Comparison of ENCODE assay signal across 8 cellular contexts in genomic region chr3:182979719-182980191, GRCh38. TPM values are rescaled to one million over a fixed set of nuclear protein-coding genes. Genes with fewer than 3 reads are reported as not detected.
DNase-seq lines count a peak whose midpoint lies in the region; ATAC-seq lines count a peak whose summit lies in the region.

No MANE protein-coding gene starts in this region.

- no peaks in the 10 kb centered on the region for H3K9me3 ChIP-seq in SJSA1 (replicated peaks)

- H3K27me3 Mint-ChIP-seq in central memory CD8-positive, alpha-beta T cell, result no peaks in the 10 kb centered on the region
- no peaks in the 10 kb centered on the region for H3K27me3 Mint-ChIP-seq in stimulated activated memory B cell treated with anti-CD40 and anti-IgM and Interleukin-4, amounts not matched to agents 10 μg/mL and 1 μg/mL and 100 μg/mL, for 72 hours

- no peak overlapping the region for H3K4me3 Mint-ChIP-seq in central memory CD8-positive, alpha-beta T cell
- H3K4me3 Mint-ChIP-seq in stimulated activated memory B cell treated with anti-CD40 and anti-IgM and Interleukin-4, amounts not matched to agents 10 μg/mL and 1 μg/mL and 100 μg/mL, for 72 hours, result peak overlapping the region; percentile 91

- peaks cover 37% of the 10 kb centered on the region for H3K4me1 Mint-ChIP-seq in central memory CD8-positive, alpha-beta T cell
- peaks cover 31% of the 10 kb centered on the region for H3K4me1 Mint-ChIP-seq in stimulated activated memory B cell treated with anti-CD40 and anti-IgM and Interleukin-4, amounts not matched to agents 10 μg/mL and 1 μg/mL and 100 μg/mL, for 72 hours

- peaks cover 13% of the 10 kb centered on the region for H3K4me1 ChIP-seq in SJSA1 (replicated peaks)

- H3K27me3 ChIP-seq in SJSA1 (replicated peaks), result no peaks in the 10 kb centered on the region

- peak overlapping the region; percentile 54 for H3K27ac ChIP-seq in SJSA1

- DNase-seq in C1 segment of cervical spinal cord (lab: John Stamatoyannopoulos, UW) (peak in 9 of 14 donors; percentile 28 to 73 (median 53)), SJSA1 (ENCODE audit: low read depth in 1 of 2, low spot score in 2 of 2) (peak in 1 of 2 experiments; percentile 28), left colon (peak; percentile 32 to 43), GOT3 (lab: John Stamatoyannopoulos, UW) (no peak)
- DNase-seq in central memory CD8-positive, alpha-beta T cell (ENCODE audit: low spot score in 2 of 2), result no peak

- peaks cover 7% of the 10 kb centered on the region for H3K36me3 Mint-ChIP-seq in central memory CD8-positive, alpha-beta T cell (ENCODE audit: insufficient read depth)
- no peaks in the 10 kb centered on the region for H3K36me3 Mint-ChIP-seq in stimulated activated memory B cell treated with anti-CD40 and anti-IgM and Interleukin-4, amounts not matched to agents 10 μg/mL and 1 μg/mL and 100 μg/mL, for 72 hours

- peak; percentile 7 for ATAC-seq in GM19324 (IDR thresholded peaks at IDR 0.05; ENCODE audit: low FRiP score, unreplicated experiment)
- peak; percentile 11 for ATAC-seq in HG03442 (IDR thresholded peaks at IDR 0.05; ENCODE audit: unreplicated experiment)
- ATAC-seq in central memory CD8-positive, alpha-beta T cell (replicated peaks; ENCODE audit: extremely low read depth, poor library complexity, severe bottlenecking), result peak; percentile 16
- peak; percentile 51 for ATAC-seq in left colon
- ATAC-seq in stimulated activated memory B cell treated with anti-CD40 and anti-IgM and Interleukin-4, amounts not matched to agents 10 μg/mL and 1 μg/mL and 100 μg/mL, for 72 hours, result no peak

- intact Hi-C loops in left colon (cut with DNase I, micrococcal nuclease), result no loop called here

- H3K36me3 ChIP-seq in SJSA1, result no peaks in the 10 kb centered on the region

- H3K9me3 Mint-ChIP-seq in central memory CD8-positive, alpha-beta T cell, result no peaks in the 10 kb centered on the region
- no peaks in the 10 kb centered on the region for H3K9me3 Mint-ChIP-seq in stimulated activated memory B cell treated with anti-CD40 and anti-IgM and Interleukin-4, amounts not matched to agents 10 μg/mL and 1 μg/mL and 100 μg/mL, for 72 hours

- H3K27ac Mint-ChIP-seq in central memory CD8-positive, alpha-beta T cell (ENCODE audit: low read depth), result peak overlapping the region; percentile 81
- H3K27ac Mint-ChIP-seq in stimulated activated memory B cell treated with anti-CD40 and anti-IgM and Interleukin-4, amounts not matched to agents 10 μg/mL and 1 μg/mL and 100 μg/mL, for 72 hours, result peak overlapping the region; percentile 87

- H3K4me3 ChIP-seq in SJSA1, result peak overlapping the region; percentile 79

RNA-seq across cellular contexts. Expression of gene DCUN1D1, which starts 0.6 kb away (rescaled TPM):
- 24.9 and 48.0 TPM in 2 replicates for total RNA-seq in SJSA1 (2014; rRNA removed; shearing (Covaris generic))
- total RNA-seq in left colon, result 10 to 100 TPM; 44.0 to 52.6 TPM

Comparison
In these comparisons a context has a peak if more than half of its experiments do, and no peak if none do; other contexts are left out.
1. DNase-seq: peak in C1 segment of cervical spinal cord (9 of 14) and left colon (2 of 2); none in central memory CD8-positive, alpha-beta T cell (0 of 2) and GOT3 (single experiment).